ENCODE assay signal across 19 cellular contexts in genomic region chr11:71500601-71501021, GRCh38. TPM values are rescaled to one million over a fixed set of nuclear protein-coding genes. Genes with fewer than 3 reads are reported as not detected.
DNase-seq lines count a peak whose midpoint lies in the region; ATAC-seq and TF ChIP-seq lines count a peak whose summit lies in the region.
"Had no signal": no experiment of that assay in that cellular context is flagged by ENCODE, and none has a peak within 500 bp of the region (broad histone marks: within the 10 kb centered on the region; RNA-seq: fewer than 3 reads in every experiment).

No MANE protein-coding gene starts in this region.

- peaks cover 7% of the 10 kb centered on the region for H3K36me3 ChIP-seq in RWPE2 (ENCODE audit: low read depth)

- no peaks in the 10 kb centered on the region for H3K9me3 Mint-ChIP-seq in activated CD4-positive, alpha-beta T cell treated with anti-CD3 and anti-CD28 coated beads, Interleukin-2, amount 10 ng/mL, durations not matched to agents 24 days and 14 days

- peaks cover 73% of the 10 kb centered on the region for H3K36me3 Mint-ChIP-seq in activated CD4-positive, alpha-beta T cell treated with anti-CD3 and anti-CD28 coated beads, Interleukin-2, amount 10 ng/mL, durations not matched to agents 24 days and 14 days (ENCODE audit: low read depth)

- DNase-seq in G401 (ENCODE audit: low spot score) (peak; percentile 3), RWPE2 (ENCODE audit: low spot score) (peak; percentile 25), left cardiac atrium (peak; percentile 54), sciatic nerve (ENCODE audit: low spot score) (peak; percentile 55), AG20443 (ENCODE audit: low spot score) (no peak)
- DNase-seq in activated CD4-positive, alpha-beta T cell treated with anti-CD3 and anti-CD28 coated beads, Interleukin-2, amount 10 ng/mL, durations not matched to agents 24 days and 14 days = no peak
- DNase-seq: activated CD4-positive, alpha-beta T cell treated with anti-CD3 and anti-CD28 coated beads, Interleukin-2, amount 50 U/mL, for 48 hours; activated effector memory CD4-positive, alpha-beta T cell treated with anti-CD3 and anti-CD28 coated beads, Interleukin-2, amount 50 U/mL, for 16 hours; DND-41; NCI-H2107; NCI-H774; nephron progenitor cell; SIG-M5; stimulated activated CD4-positive, alpha-beta T cell treated with anti-CD3 and anti-CD28 coated beads, Interleukin-4, amount 100 ng/mL, for 1 hour; T1000 had no signal

- no peak overlapping the region for H3K4me3 Mint-ChIP-seq in activated CD4-positive, alpha-beta T cell treated with anti-CD3 and anti-CD28 coated beads, Interleukin-2, amount 10 ng/mL, durations not matched to agents 24 days and 14 days
- H3K4me3 Mint-ChIP-seq: nephron progenitor cell had no signal

- TF ChIP-seq CTCF in RWPE2 (IDR thresholded peaks at IDR 0.05; ENCODE audit: poor library complexity, severe bottlenecking) = no peak

- H3K27ac ChIP-seq in RWPE2 (ENCODE audit: poor library complexity, severe bottlenecking) = no peak overlapping the region

- no peaks in the 10 kb centered on the region for H3K9me3 ChIP-seq in RWPE2 (ENCODE audit: severe bottlenecking)
- H3K9me3 ChIP-seq: upper lobe of left lung had no signal

- ATAC-seq in RWPE2 (ENCODE audit: low read depth) (no peak), left cardiac atrium (peak; percentile 80 to 87), sciatic nerve (peak; percentile 24), HG02763 (IDR thresholded peaks at IDR 0.05; ENCODE audit: unreplicated experiment) (no peak)

- in situ Hi-C loops in G401 (cut with HindIII; ENCODE audit: low sequenced_read_pairs) = no loop called here

- H3K27ac Mint-ChIP-seq in activated CD4-positive, alpha-beta T cell treated with anti-CD3 and anti-CD28 coated beads, Interleukin-2, amount 10 ng/mL, durations not matched to agents 24 days and 14 days = no peak overlapping the region
- H3K27ac Mint-ChIP-seq: nephron progenitor cell had no signal

- H3K4me1 Mint-ChIP-seq in activated CD4-positive, alpha-beta T cell treated with anti-CD3 and anti-CD28 coated beads, Interleukin-2, amount 10 ng/mL, durations not matched to agents 24 days and 14 days = peaks cover 8% of the 10 kb centered on the region

- H3K4me3 ChIP-seq in RWPE2 (ENCODE audit: severe bottlenecking) = no peak overlapping the region
- H3K4me3 ChIP-seq: upper lobe of left lung had no signal

- no peaks in the 10 kb centered on the region for H3K27me3 ChIP-seq in RWPE2 (ENCODE audit: insufficient read depth, poor library complexity, severe bottlenecking)
- H3K27me3 ChIP-seq: upper lobe of left lung had no signal

- intact Hi-C loops in left cardiac atrium (cut with DNase I) (no loop called here), sciatic nerve (cut with DNase I) (no loop called here)
- intact Hi-C loops in activated CD4-positive, alpha-beta T cell treated with anti-CD3 and anti-CD28 coated beads, Interleukin-2, amount 10 ng/mL, durations not matched to agents 24 days and 14 days (cut with micrococcal nuclease) = no loop called here

- no peaks in the 10 kb centered on the region for H3K27me3 Mint-ChIP-seq in activated CD4-positive, alpha-beta T cell treated with anti-CD3 and anti-CD28 coated beads, Interleukin-2, amount 10 ng/mL, durations not matched to agents 24 days and 14 days

- no peaks in the 10 kb centered on the region for H3K4me1 ChIP-seq in RWPE2 (ENCODE audit: insufficient read depth, poor library complexity, severe bottlenecking)

RNA-seq across cellular contexts. Expression of gene KRTAP5-7, which starts 26.5 kb away (rescaled TPM):
- not detected in 2 replicates for total RNA-seq in G401 (2014; rRNA removed; shearing (Covaris generic))
- total RNA-seq in left cardiac atrium (not detected), sciatic nerve (0.58 TPM)
- total RNA-seq in activated CD4-positive, alpha-beta T cell treated with anti-CD3 and anti-CD28 coated beads, Interleukin-2, amount 10 ng/mL, durations not matched to agents 24 days and 14 days = not detected in 2 replicates
- total RNA-seq: astrocyte, H4 had no signal

RNA-seq across cellular contexts. Expression of gene KRTAP5-8, which starts 37.2 kb away (rescaled TPM):
- total RNA-seq in G401 (2014; rRNA removed; shearing (Covaris generic)) = not detected in 2 replicates
- total RNA-seq in left cardiac atrium (not detected), sciatic nerve (0.49 TPM)
- total RNA-seq in activated CD4-positive, alpha-beta T cell treated with anti-CD3 and anti-CD28 coated beads, Interleukin-2, amount 10 ng/mL, durations not matched to agents 24 days and 14 days = not detected in 2 replicates
- total RNA-seq: astrocyte, H4 had no signal

RNA-seq across cellular contexts. Expression of gene NADSYN1, which starts 47.6 kb away (rescaled TPM):
- 39.1 and 41.1 TPM in 2 replicates for total RNA-seq in G401 (2014; rRNA removed; shearing (Covaris generic))
- total RNA-seq in left cardiac atrium = 10 to 100 TPM; 25.9 to 26.7 TPM
- 85.2 TPM for total RNA-seq in sciatic nerve
- total RNA-seq in activated CD4-positive, alpha-beta T cell treated with anti-CD3 and anti-CD28 coated beads, Interleukin-2, amount 10 ng/mL, durations not matched to agents 24 days and 14 days = 101 and 109 TPM in 2 replicates

RNA-seq across cellular contexts. Expression of gene KRTAP5-9, which starts 47.6 kb away (rescaled TPM):
- not detected in 2 replicates for total RNA-seq in G401 (2014; rRNA removed; shearing (Covaris generic))
- total RNA-seq in left cardiac atrium (not detected), sciatic nerve (0.40 TPM)
- not detected in 2 replicates for total RNA-seq in activated CD4-positive, alpha-beta T cell treated with anti-CD3 and anti-CD28 coated beads, Interleukin-2, amount 10 ng/mL, durations not matched to agents 24 days and 14 days
- total RNA-seq: astrocyte, H4 had no signal

RNA-seq across cellular contexts. Expression of gene DHCR7, which starts 52.4 kb away (rescaled TPM):
- total RNA-seq in G401 (2014; rRNA removed; shearing (Covaris generic)) = 46.1 and 71.8 TPM in 2 replicates
- 10 to 100 TPM; 53.8 to 63.3 TPM for total RNA-seq in left cardiac atrium
- 49.8 TPM for total RNA-seq in sciatic nerve
- 112 and 116 TPM in 2 replicates for total RNA-seq in activated CD4-positive, alpha-beta T cell treated with anti-CD3 and anti-CD28 coated beads, Interleukin-2, amount 10 ng/mL, durations not matched to agents 24 days and 14 days

Comparison
In these comparisons a context has a peak if more than half of its experiments do, and no peak if none do; other contexts are left out.
1. DNase-seq: peak in G401 (single experiment), RWPE2 (single experiment), left cardiac atrium (single experiment) and sciatic nerve (single experiment); none in activated CD4-positive, alpha-beta T cell treated with anti-CD3 and anti-CD28 coated beads, Interleukin-2, amount 10 ng/mL, durations not matched to agents 24 days and 14 days (single experiment) and AG20443 (single experiment).
2. ATAC-seq: peak in left cardiac atrium (2 of 2) and sciatic nerve (single experiment); none in RWPE2 (single experiment) and HG02763 (single experiment).